In the genomic region with DNA sequence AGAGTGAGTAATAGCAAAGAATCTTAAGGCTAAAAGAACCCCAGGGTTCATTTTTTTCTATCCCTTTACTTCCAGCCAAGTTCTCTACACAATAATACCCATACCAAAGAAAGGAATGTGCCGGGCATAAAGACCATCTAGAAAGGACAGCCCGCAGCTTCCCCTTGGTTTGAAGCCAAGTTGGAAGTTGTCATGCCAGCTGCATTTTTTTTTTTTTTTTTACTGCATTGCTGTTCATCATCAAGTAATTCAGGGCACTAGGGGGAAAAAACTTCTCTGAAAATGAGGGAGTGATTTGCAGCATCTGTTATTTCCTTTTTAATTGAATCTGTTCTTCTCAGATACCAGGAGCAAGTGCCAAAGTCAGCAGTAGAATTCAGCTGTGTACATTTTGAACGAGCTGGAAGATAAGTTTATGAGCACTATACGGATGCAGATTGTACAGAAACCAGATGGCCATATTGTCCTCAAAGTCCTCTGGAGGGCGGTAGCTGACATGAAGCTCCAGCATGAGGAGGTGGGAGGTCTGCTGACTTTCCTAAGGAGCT, we compare ENCODE assay signal across 1 cellular context.
TF ChIP-seq lines count a peak whose summit lies in the region.

No MANE protein-coding gene starts in this region.

TF ChIP-seq in SK-N-SH, 30 proteins besides CTCF, POLR2A, EP300 and RAD21 (continued from another document):
- TF ChIP-seq SIN3A (IDR thresholded peaks at IDR 0.05; ENCODE audit: borderline replicate concordance, low read depth, low read length) (no peak), GABPA (IDR thresholded peaks at IDR 0.05; ENCODE audit: low read depth) (no peak), FOXM1 (IDR thresholded peaks at IDR 0.05; ENCODE audit: low read depth) (no peak), EZH2phosphoT487 (IDR thresholded peaks at IDR 0.05; ENCODE audit: borderline replicate concordance, low read depth) (no peak), FOSL2 (IDR thresholded peaks at IDR 0.05; ENCODE audit: borderline replicate concordance, low read depth) (peak; percentile 33; the same call in 1 of the 2 replicates), SMC3 (IDR thresholded peaks at IDR 0.05; ENCODE audit: low read depth, low read length) (peak; percentile 26; the same call in 1 of the 2 replicates), RXRA (IDR thresholded peaks at IDR 0.05; ENCODE audit: borderline replicate concordance, low read depth) (no peak), POLR2AphosphoS5 (IDR thresholded peaks at IDR 0.05; ENCODE audit: low read depth, low read length) (0 out of 2 replicates have a peak, but pooled peaks have one; percentile 27), YY1 (IDR thresholded peaks at IDR 0.05; ENCODE audit: low read depth) (no peak), TCF12 (IDR thresholded peaks at IDR 0.05) (peak; percentile 86), MXI1 (IDR thresholded peaks at IDR 0.05; ENCODE audit: low read depth, low read length) (peak; percentile 43; the same call in 1 of the 2 replicates)
- TF ChIP-seq, protein P1, sequence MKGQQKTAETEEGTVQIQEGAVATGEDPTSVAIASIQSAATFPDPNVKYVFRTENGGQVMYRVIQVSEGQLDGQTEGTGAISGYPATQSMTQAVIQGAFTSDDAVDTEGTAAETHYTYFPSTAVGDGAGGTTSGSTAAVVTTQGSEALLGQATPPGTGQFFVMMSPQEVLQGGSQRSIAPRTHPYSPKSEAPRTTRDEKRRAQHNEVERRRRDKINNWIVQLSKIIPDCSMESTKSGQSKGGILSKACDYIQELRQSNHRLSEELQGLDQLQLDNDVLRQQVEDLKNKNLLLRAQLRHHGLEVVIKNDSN (IDR thresholded peaks at IDR 0.05; ENCODE audit: borderline replicate concordance, low read depth): no peak
- TF ChIP-seq, protein P2, sequence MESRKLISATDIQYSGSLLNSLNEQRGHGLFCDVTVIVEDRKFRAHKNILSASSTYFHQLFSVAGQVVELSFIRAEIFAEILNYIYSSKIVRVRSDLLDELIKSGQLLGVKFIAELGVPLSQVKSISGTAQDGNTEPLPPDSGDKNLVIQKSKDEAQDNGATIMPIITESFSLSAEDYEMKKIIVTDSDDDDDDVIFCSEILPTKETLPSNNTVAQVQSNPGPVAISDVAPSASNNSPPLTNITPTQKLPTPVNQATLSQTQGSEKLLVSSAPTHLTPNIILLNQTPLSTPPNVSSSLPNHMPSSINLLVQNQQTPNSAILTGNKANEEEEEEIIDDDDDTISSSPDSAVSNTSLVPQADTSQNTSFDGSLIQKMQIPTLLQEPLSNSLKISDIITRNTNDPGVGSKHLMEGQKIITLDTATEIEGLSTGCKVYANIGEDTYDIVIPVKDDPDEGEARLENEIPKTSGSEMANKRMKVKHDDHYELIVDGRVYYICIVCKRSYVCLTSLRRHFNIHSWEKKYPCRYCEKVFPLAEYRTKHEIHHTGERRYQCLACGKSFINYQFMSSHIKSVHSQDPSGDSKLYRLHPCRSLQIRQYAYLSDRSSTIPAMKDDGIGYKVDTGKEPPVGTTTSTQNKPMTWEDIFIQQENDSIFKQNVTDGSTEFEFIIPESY (IDR thresholded peaks at IDR 0.05; ENCODE audit: borderline replicate concordance, low read depth): no peak
- TF ChIP-seq, protein P3, sequence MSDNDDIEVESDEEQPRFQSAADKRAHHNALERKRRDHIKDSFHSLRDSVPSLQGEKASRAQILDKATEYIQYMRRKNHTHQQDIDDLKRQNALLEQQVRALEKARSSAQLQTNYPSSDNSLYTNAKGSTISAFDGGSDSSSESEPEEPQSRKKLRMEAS (IDR thresholded peaks at IDR 0.05; ENCODE audit: low read depth): peak; percentile 34; the same call in 1 of the 2 replicates
